In the genomic region with DNA sequence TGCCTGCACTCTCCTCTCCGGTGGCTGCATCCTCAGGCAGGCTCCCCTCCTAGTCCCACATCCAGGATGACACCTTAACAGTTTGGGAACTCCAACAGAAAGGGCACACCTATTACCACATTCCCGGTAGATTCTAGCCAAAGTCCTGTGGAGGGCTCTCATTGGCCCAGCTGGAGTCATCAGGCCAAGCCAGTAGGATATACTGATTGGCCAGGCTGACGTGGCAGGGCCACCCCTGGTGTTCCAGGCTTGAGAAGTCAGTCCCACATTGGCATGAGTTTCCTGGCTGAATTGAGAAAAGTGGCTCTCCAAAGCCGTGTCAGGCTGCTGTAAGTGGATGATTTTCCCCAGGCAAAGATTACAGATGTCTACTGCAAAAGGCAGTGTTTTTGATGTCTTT, we compare ENCODE assay signal across 19 cellular contexts. TPM values are rescaled to one million over a fixed set of nuclear protein-coding genes. Genes with fewer than 3 reads are reported as not detected.
DNase-seq lines count a peak whose midpoint lies in the region; TF ChIP-seq lines count a peak whose summit lies in the region.
"Had no signal": no experiment of that assay in that cellular context is flagged by ENCODE, and none has a peak within 500 bp of the region (broad histone marks: within the 10 kb centered on the region; RNA-seq: fewer than 3 reads in every experiment).

No MANE protein-coding gene starts in this region.

- H3K27ac ChIP-seq in brain microvascular endothelial cell = no peak overlapping the region
- H3K27ac ChIP-seq: 22Rv1, epithelial cell of prostate, ovary, SJSA1, tibial nerve had no signal

- H3K36me3 ChIP-seq in brain microvascular endothelial cell (replicated peaks) = no peaks in the 10 kb centered on the region
- H3K36me3 ChIP-seq: ovary, SJSA1, tibial nerve had no signal

- in situ Hi-C loops in brain microvascular endothelial cell (cut with HindIII; ENCODE audit: low pct_ligation_motif_present, low sequenced_read_pairs) = no loop called here

- TF ChIP-seq CTCF in epithelial cell of esophagus (IDR thresholded peaks at IDR 0.05; ENCODE audit: insufficient read depth, low read depth, low read length, missing control alignments) (no peak), brain microvascular endothelial cell (IDR thresholded peaks at IDR 0.05; ENCODE audit: low read depth, low read length, missing control alignments) (no peak)

- DNase-seq in DMS 273 (lab: John Stamatoyannopoulos, UW; ENCODE audit: unreplicated experiment) (peak; percentile 3), DMS 273 treated with DMSO at 0.1 percent for 48 hours (lab: John Stamatoyannopoulos, UW) (no peak), NCI-H2107 treated with DMSO at 0.1 percent for 48 hours (lab: John Stamatoyannopoulos, UW; ENCODE audit: unreplicated experiment) (peak; percentile 31), epithelial cell of esophagus (ENCODE audit: low read depth) (peak; percentile 14), mucosa of gallbladder (ENCODE audit: low spot score) (peak; percentile 14), brain microvascular endothelial cell (no peak), C1 segment of cervical spinal cord (lab: John Stamatoyannopoulos, UW) (no peak), NCI-H2171 treated with DMSO at 0.1 percent for 48 hours (lab: John Stamatoyannopoulos, UW) (no peak)
- DNase-seq: activated CD4-positive, alpha-beta memory T cell treated with anti-CD3 and anti-CD28 coated beads for 36 hours; amniotic stem cell; left colon; NCI-H1048; NCI-H345; ovary; stimulated activated CD4-positive, alpha-beta T cell treated with anti-CD3 and anti-CD28 coated beads, Interleukin-4, amount 100 ng/mL, for 24 hours had no signal

- no peaks in the 10 kb centered on the region for H3K27me3 ChIP-seq in brain microvascular endothelial cell (replicated peaks)
- H3K27me3 ChIP-seq: ovary, SJSA1, tibial nerve had no signal

- H3K4me3 ChIP-seq in epithelial cell of esophagus (ENCODE audit: low read length) (no peak overlapping the region), brain microvascular endothelial cell (ENCODE audit: low read depth, low read length) (no peak overlapping the region)
- H3K4me3 ChIP-seq: ovary, SJSA1, tibial nerve had no signal

RNA-seq across cellular contexts. Expression of a gene that starts 6.7 kb away (rescaled TPM):
- 1.2 TPM for total RNA-seq in mucosa of gallbladder

Comparison
In these comparisons a context has a peak if more than half of its experiments do, and no peak if none do; other contexts are left out.
1. DNase-seq: peak in DMS 273 (single experiment), NCI-H2107 treated with DMSO at 0.1 percent for 48 hours (single experiment), epithelial cell of esophagus (single experiment) and mucosa of gallbladder (single experiment); none in DMS 273 treated with DMSO at 0.1 percent for 48 hours (single experiment), brain microvascular endothelial cell (single experiment), C1 segment of cervical spinal cord (0 of 14) and NCI-H2171 treated with DMSO at 0.1 percent for 48 hours (single experiment).